In genomic region chr5:141634162-141634561, GRCh38 we compare ENCODE assay signal across 9 cellular contexts. TPM values are rescaled to one million over a fixed set of nuclear protein-coding genes. Genes with fewer than 3 reads are reported as not detected.
DNase-seq lines count a peak whose midpoint lies in the region; ATAC-seq and TF ChIP-seq lines count a peak whose summit lies in the region.
"Had no signal": no experiment of that assay in that cellular context is flagged by ENCODE, and none has a peak within 500 bp of the region (broad histone marks: within the 10 kb centered on the region; RNA-seq: fewer than 3 reads in every experiment).

No MANE protein-coding gene starts in this region.

- H3K27me3 ChIP-seq in tibial nerve: no peaks in the 10 kb centered on the region

- no peak overlapping the region for H3K4me3 ChIP-seq in foreskin fibroblast (ENCODE audit: low read depth in 1 of 2, low read length in 2 of 2)
- no peak overlapping the region for H3K4me3 ChIP-seq in tibial nerve

- no peaks in the 10 kb centered on the region for H3K9me3 Mint-ChIP-seq in activated naive CD8-positive, alpha-beta T cell treated with anti-CD3 and anti-CD28 coated beads, Interleukin-2, amount 50 U/mL, for 24 hours

- H3K36me3 Mint-ChIP-seq in activated naive CD8-positive, alpha-beta T cell treated with anti-CD3 and anti-CD28 coated beads, Interleukin-2, amount 50 U/mL, for 24 hours (ENCODE audit: low read depth): peaks cover 37% of the 10 kb centered on the region

- H3K4me1 Mint-ChIP-seq in activated naive CD8-positive, alpha-beta T cell treated with anti-CD3 and anti-CD28 coated beads, Interleukin-2, amount 50 U/mL, for 24 hours: peaks cover 43% of the 10 kb centered on the region

- H3K4me3 Mint-ChIP-seq in activated naive CD8-positive, alpha-beta T cell treated with anti-CD3 and anti-CD28 coated beads, Interleukin-2, amount 50 U/mL, for 24 hours: peak overlapping the region; percentile 37

- TF ChIP-seq EP300 in tibial nerve (IDR thresholded peaks at IDR 0.05): no peak

- peak overlapping the region; percentile 5 for H3K27ac Mint-ChIP-seq in activated naive CD8-positive, alpha-beta T cell treated with anti-CD3 and anti-CD28 coated beads, Interleukin-2, amount 50 U/mL, for 24 hours

- ATAC-seq in GM18508 (IDR thresholded peaks at IDR 0.05; ENCODE audit: insufficient read depth, unreplicated experiment) (peak; percentile 69), GM21576 (IDR thresholded peaks at IDR 0.05; ENCODE audit: unreplicated experiment) (peak; percentile 67), HG03521 (IDR thresholded peaks at IDR 0.05; ENCODE audit: unreplicated experiment) (peak; percentile 47)
- peak; percentile 30 for ATAC-seq in activated naive CD8-positive, alpha-beta T cell treated with anti-CD3 and anti-CD28 coated beads, Interleukin-2, amount 50 U/mL, for 24 hours
- ATAC-seq: Panc1 had no signal

- DNase-seq in activated naive CD8-positive, alpha-beta T cell treated with anti-CD3 and anti-CD28 coated beads, Interleukin-2, amount 50 U/mL, for 24 hours: no peak
- DNase-seq in GM03348 (ENCODE audit: low spot score): no peak
- DNase-seq in foreskin fibroblast: no peak
- DNase-seq in tibial nerve (ENCODE audit: low spot score in 2 of 2): no peak
- DNase-seq in mucosa of gallbladder (ENCODE audit: low spot score): no peak

- no peaks in the 10 kb centered on the region for H3K9me3 ChIP-seq in tibial nerve

- TF ChIP-seq CTCF in foreskin fibroblast (IDR thresholded peaks at IDR 0.05; ENCODE audit: low read depth, low read length) (no peak), tibial nerve (IDR thresholded peaks at IDR 0.05) (no peak)

- WGBS in tibial nerve, 2 donors: 66 to 74% methylated on average over 3 of the region's 3 CpGs

- H3K36me3 ChIP-seq in tibial nerve: peaks cover 0 to 19% (median 0%) of the 10 kb centered on the region in 3 donors

- no peaks in the 10 kb centered on the region for H3K27me3 Mint-ChIP-seq in activated naive CD8-positive, alpha-beta T cell treated with anti-CD3 and anti-CD28 coated beads, Interleukin-2, amount 50 U/mL, for 24 hours

- H3K4me1 ChIP-seq in tibial nerve: peaks cover 0 to 44% (median 23%) of the 10 kb centered on the region in 4 donors

- no peak for TF ChIP-seq POLR2A in tibial nerve (IDR thresholded peaks at IDR 0.05)

- H3K27ac ChIP-seq in tibial nerve: no peak overlapping the region

RNA-seq across cellular contexts. Expression of gene HDAC3, which starts 2.5 kb away (rescaled TPM):
- 10 to 100 TPM; 33.0 to 38.3 (median 36.5) TPM for total RNA-seq in tibial nerve
- total RNA-seq in mucosa of gallbladder: 43.3 TPM

RNA-seq across cellular contexts. Expression of gene RELL2, which starts 2.6 kb away (rescaled TPM):
- total RNA-seq in tibial nerve (1 to 10 TPM; 2.0 to 8.7 (median 4.1) TPM), mucosa of gallbladder (10.2 TPM)

RNA-seq across cellular contexts. Expression of gene DIAPH1, which starts 15.4 kb away (rescaled TPM):
- 100 to 1,000 TPM in 1 of 4 donors, 10 to 100 TPM in 3; 59.4 to 102 (median 64.0) TPM for total RNA-seq in tibial nerve
- 85.9 TPM for total RNA-seq in mucosa of gallbladder

RNA-seq across cellular contexts. Expression of gene FCHSD1, which starts 17.1 kb away (rescaled TPM):
- 10 to 100 TPM; 10.7 to 53.4 (median 34.5) TPM for total RNA-seq in tibial nerve
- total RNA-seq in mucosa of gallbladder: 62.0 TPM

RNA-seq across cellular contexts. Expression of gene ARAP3, which starts 47.9 kb away (rescaled TPM):
- total RNA-seq in tibial nerve (10 to 100 TPM in 2 of 4 donors, 1 to 10 TPM in 2; 4.4 to 11.8 (median 9.4) TPM), mucosa of gallbladder (24.2 TPM)
